ENCODE assay signal across 1 cellular context in genomic region chr6:16406966-16407365, GRCh38.
TF ChIP-seq lines count a peak whose summit lies in the region.

No MANE protein-coding gene starts in this region.

TF ChIP-seq in SK-N-SH, 30 proteins besides CTCF, POLR2A, EP300 and RAD21 (continued from another document):
- TF ChIP-seq POLR2AphosphoS5 (IDR thresholded peaks at IDR 0.05; ENCODE audit: low read depth, low read length), result no peak
- TF ChIP-seq REST (IDR thresholded peaks at IDR 0.05; ENCODE audit: low read depth, low read length), result no peak
- TF ChIP-seq MEF2A (IDR thresholded peaks at IDR 0.05; ENCODE audit: borderline replicate concordance, low read depth), result no peak
- TF ChIP-seq NRF1 (IDR thresholded peaks at IDR 0.05; ENCODE audit: low read depth, low read length), result no peak
